ENCODE assay signal across 2 cellular contexts in genomic region chr1:55572878-55573734, GRCh38.
TF ChIP-seq lines count a peak whose summit lies in the region.

No MANE protein-coding gene starts in this region.

TF ChIP-seq in SK-N-SH, 30 proteins besides CTCF, POLR2A, EP300 and RAD21 (continued from another document):
- no peak for TF ChIP-seq RXRA (IDR thresholded peaks at IDR 0.05; ENCODE audit: borderline replicate concordance, low read depth)
- TF ChIP-seq CHD2 (IDR thresholded peaks at IDR 0.05; ENCODE audit: low read length, partially characterized antibody), result no peak
- no peak for TF ChIP-seq YY1 (IDR thresholded peaks at IDR 0.05; ENCODE audit: low read depth)
- peak; percentile 58 for TF ChIP-seq TCF12 (IDR thresholded peaks at IDR 0.05)
- no peak for TF ChIP-seq SMC3 (IDR thresholded peaks at IDR 0.05; ENCODE audit: low read depth, low read length)
- TF ChIP-seq FOXM1 (IDR thresholded peaks at IDR 0.05; ENCODE audit: low read depth), result no peak
- TF ChIP-seq NRF1 (IDR thresholded peaks at IDR 0.05; ENCODE audit: low read depth, low read length), result no peak
- TF ChIP-seq JUND (IDR thresholded peaks at IDR 0.05), result peak; percentile 54
- TF ChIP-seq, protein P1, sequence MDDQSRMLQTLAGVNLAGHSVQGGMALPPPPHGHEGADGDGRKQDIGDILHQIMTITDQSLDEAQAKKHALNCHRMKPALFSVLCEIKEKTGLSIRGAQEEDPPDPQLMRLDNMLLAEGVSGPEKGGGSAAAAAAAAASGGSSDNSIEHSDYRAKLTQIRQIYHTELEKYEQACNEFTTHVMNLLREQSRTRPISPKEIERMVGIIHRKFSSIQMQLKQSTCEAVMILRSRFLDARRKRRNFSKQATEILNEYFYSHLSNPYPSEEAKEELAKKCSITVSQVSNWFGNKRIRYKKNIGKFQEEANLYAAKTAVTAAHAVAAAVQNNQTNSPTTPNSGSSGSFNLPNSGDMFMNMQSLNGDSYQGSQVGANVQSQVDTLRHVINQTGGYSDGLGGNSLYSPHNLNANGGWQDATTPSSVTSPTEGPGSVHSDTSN (IDR thresholded peaks at IDR 0.05), result peak; percentile 52
- TF ChIP-seq MEF2A (IDR thresholded peaks at IDR 0.05; ENCODE audit: borderline replicate concordance, low read depth), result no peak
- TF ChIP-seq GABPA (IDR thresholded peaks at IDR 0.05; ENCODE audit: low read depth), result no peak
- peak; percentile 63 for TF ChIP-seq MAX (IDR thresholded peaks at IDR 0.05; ENCODE audit: low read depth)
- no peak for TF ChIP-seq TAF1 (IDR thresholded peaks at IDR 0.05; ENCODE audit: borderline replicate concordance, low read depth, low read length)
- no peak for TF ChIP-seq FOXJ3 (CRISPR knock-in tag; IDR thresholded peaks at IDR 0.05)
- no peak for TF ChIP-seq MXI1 (IDR thresholded peaks at IDR 0.05; ENCODE audit: low read depth, low read length)
TF ChIP-seq in SK-N-SH: peak in this region for 6.

TF ChIP-seq in WTC11, 78 proteins besides CTCF, POLR2A, EP300 and RAD21 (continued from another document):
- TF ChIP-seq, protein P2, sequence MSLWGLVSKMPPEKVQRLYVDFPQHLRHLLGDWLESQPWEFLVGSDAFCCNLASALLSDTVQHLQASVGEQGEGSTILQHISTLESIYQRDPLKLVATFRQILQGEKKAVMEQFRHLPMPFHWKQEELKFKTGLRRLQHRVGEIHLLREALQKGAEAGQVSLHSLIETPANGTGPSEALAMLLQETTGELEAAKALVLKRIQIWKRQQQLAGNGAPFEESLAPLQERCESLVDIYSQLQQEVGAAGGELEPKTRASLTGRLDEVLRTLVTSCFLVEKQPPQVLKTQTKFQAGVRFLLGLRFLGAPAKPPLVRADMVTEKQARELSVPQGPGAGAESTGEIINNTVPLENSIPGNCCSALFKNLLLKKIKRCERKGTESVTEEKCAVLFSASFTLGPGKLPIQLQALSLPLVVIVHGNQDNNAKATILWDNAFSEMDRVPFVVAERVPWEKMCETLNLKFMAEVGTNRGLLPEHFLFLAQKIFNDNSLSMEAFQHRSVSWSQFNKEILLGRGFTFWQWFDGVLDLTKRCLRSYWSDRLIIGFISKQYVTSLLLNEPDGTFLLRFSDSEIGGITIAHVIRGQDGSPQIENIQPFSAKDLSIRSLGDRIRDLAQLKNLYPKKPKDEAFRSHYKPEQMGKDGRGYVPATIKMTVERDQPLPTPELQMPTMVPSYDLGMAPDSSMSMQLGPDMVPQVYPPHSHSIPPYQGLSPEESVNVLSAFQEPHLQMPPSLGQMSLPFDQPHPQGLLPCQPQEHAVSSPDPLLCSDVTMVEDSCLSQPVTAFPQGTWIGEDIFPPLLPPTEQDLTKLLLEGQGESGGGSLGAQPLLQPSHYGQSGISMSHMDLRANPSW (CRISPR knock-in tag; conservative IDR thresholded peaks at IDR 0.05; ENCODE audit: low read depth), result no peak
- TF ChIP-seq, protein P3, sequence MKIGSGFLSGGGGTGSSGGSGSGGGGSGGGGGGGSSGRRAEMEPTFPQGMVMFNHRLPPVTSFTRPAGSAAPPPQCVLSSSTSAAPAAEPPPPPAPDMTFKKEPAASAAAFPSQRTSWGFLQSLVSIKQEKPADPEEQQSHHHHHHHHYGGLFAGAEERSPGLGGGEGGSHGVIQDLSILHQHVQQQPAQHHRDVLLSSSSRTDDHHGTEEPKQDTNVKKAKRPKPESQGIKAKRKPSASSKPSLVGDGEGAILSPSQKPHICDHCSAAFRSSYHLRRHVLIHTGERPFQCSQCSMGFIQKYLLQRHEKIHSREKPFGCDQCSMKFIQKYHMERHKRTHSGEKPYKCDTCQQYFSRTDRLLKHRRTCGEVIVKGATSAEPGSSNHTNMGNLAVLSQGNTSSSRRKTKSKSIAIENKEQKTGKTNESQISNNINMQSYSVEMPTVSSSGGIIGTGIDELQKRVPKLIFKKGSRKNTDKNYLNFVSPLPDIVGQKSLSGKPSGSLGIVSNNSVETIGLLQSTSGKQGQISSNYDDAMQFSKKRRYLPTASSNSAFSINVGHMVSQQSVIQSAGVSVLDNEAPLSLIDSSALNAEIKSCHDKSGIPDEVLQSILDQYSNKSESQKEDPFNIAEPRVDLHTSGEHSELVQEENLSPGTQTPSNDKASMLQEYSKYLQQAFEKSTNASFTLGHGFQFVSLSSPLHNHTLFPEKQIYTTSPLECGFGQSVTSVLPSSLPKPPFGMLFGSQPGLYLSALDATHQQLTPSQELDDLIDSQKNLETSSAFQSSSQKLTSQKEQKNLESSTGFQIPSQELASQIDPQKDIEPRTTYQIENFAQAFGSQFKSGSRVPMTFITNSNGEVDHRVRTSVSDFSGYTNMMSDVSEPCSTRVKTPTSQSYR (CRISPR knock-in tag; IDR thresholded peaks at IDR 0.05), result no peak
- TF ChIP-seq ATF3 (CRISPR knock-in tag; conservative IDR thresholded peaks at IDR 0.05) (no peak), TEAD1 (CRISPR knock-in tag; IDR thresholded peaks at IDR 0.05) (no peak), JUN (CRISPR knock-in tag; IDR thresholded peaks at IDR 0.05) (no peak), PRRX2 (CRISPR knock-in tag; IDR thresholded peaks at IDR 0.05) (no peak), FOXK1 (CRISPR knock-in tag; IDR thresholded peaks at IDR 0.05) (no peak), SMAD3 (CRISPR knock-in tag; IDR thresholded peaks at IDR 0.05; ENCODE audit: borderline replicate concordance) (no peak), RELA (CRISPR knock-in tag; IDR thresholded peaks at IDR 0.05; ENCODE audit: borderline replicate concordance) (no peak), JAZF1 (CRISPR knock-in tag; IDR thresholded peaks at IDR 0.05) (no peak), AR (CRISPR knock-in tag; IDR thresholded peaks at IDR 0.05) (no peak), NR1H2 (CRISPR knock-in tag; IDR thresholded peaks at IDR 0.05) (no peak)
TF ChIP-seq in WTC11: peak in this region for 0.
